In genomic region chr10:60944159-60944909, GRCh38 we compare ENCODE assay signal across 1 cellular context.
TF ChIP-seq lines count a peak whose summit lies in the region.

A gene with protein sequence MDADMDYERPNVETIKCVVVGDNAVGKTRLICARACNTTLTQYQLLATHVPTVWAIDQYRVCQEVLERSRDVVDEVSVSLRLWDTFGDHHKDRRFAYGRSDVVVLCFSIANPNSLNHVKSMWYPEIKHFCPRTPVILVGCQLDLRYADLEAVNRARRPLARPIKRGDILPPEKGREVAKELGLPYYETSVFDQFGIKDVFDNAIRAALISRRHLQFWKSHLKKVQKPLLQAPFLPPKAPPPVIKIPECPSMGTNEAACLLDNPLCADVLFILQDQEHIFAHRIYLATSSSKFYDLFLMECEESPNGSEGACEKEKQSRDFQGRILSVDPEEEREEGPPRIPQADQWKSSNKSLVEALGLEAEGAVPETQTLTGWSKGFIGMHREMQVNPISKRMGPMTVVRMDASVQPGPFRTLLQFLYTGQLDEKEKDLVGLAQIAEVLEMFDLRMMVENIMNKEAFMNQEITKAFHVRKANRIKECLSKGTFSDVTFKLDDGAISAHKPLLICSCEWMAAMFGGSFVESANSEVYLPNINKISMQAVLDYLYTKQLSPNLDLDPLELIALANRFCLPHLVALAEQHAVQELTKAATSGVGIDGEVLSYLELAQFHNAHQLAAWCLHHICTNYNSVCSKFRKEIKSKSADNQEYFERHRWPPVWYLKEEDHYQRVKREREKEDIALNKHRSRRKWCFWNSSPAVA (minus strand): TSS chr10:60944185. CDS start chr10:60911542, 32,643 bp downstream.

TF ChIP-seq in HepG2, 621 proteins besides CTCF, POLR2A, EP300 and RAD21 (continued from another document and continues in another):
- no peak for TF ChIP-seq HOXA7 (CRISPR knock-in tag; IDR thresholded peaks at IDR 0.05)
- TF ChIP-seq ZNF605 (CRISPR knock-in tag; IDR thresholded peaks at IDR 0.05): no peak
- TF ChIP-seq, protein P1, sequence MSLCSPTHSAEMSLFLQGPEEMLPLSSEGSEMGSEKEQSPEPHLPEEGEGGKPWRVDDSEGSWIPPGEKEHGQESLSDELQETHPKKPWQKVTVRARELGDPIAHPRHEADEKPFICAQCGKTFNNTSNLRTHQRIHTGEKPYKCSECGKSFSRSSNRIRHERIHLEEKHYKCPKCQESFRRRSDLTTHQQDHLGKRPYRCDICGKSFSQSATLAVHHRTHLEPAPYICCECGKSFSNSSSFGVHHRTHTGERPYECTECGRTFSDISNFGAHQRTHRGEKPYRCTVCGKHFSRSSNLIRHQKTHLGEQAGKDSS (CRISPR knock-in tag; IDR thresholded peaks at IDR 0.05; ENCODE audit: borderline replicate concordance, low read depth): no peak
- TF ChIP-seq KDM2A (CRISPR knock-in tag; IDR thresholded peaks at IDR 0.05; ENCODE audit: borderline replicate concordance, low read depth): peak; percentile 38; the same call in 1 of the 2 replicates
- TF ChIP-seq ZNF574 (CRISPR knock-in tag; IDR thresholded peaks at IDR 0.05): no peak; the same call in 1 of the 2 replicates
- TF ChIP-seq ZNF30 (CRISPR knock-in tag; IDR thresholded peaks at IDR 0.05): no peak
- peak; percentile 42; the same call in 1 of the 2 replicates for TF ChIP-seq ZNF776 (CRISPR knock-in tag; IDR thresholded peaks at IDR 0.05)
- no peak for TF ChIP-seq NCOA5 (CRISPR knock-in tag; IDR thresholded peaks at IDR 0.05)
- no peak for TF ChIP-seq ZBTB39 (CRISPR knock-in tag; IDR thresholded peaks at IDR 0.05)
- peak; percentile 79 for TF ChIP-seq RBFOX2 (IDR thresholded peaks at IDR 0.05; ENCODE audit: low read depth, low read length)
- no peak for TF ChIP-seq ZHX1 (CRISPR knock-in tag; IDR thresholded peaks at IDR 0.05; ENCODE audit: low read depth)
- no peak; the same call in 1 of the 2 replicates for TF ChIP-seq KMT2B (CRISPR knock-in tag; IDR thresholded peaks at IDR 0.05)
- TF ChIP-seq, protein P2, sequence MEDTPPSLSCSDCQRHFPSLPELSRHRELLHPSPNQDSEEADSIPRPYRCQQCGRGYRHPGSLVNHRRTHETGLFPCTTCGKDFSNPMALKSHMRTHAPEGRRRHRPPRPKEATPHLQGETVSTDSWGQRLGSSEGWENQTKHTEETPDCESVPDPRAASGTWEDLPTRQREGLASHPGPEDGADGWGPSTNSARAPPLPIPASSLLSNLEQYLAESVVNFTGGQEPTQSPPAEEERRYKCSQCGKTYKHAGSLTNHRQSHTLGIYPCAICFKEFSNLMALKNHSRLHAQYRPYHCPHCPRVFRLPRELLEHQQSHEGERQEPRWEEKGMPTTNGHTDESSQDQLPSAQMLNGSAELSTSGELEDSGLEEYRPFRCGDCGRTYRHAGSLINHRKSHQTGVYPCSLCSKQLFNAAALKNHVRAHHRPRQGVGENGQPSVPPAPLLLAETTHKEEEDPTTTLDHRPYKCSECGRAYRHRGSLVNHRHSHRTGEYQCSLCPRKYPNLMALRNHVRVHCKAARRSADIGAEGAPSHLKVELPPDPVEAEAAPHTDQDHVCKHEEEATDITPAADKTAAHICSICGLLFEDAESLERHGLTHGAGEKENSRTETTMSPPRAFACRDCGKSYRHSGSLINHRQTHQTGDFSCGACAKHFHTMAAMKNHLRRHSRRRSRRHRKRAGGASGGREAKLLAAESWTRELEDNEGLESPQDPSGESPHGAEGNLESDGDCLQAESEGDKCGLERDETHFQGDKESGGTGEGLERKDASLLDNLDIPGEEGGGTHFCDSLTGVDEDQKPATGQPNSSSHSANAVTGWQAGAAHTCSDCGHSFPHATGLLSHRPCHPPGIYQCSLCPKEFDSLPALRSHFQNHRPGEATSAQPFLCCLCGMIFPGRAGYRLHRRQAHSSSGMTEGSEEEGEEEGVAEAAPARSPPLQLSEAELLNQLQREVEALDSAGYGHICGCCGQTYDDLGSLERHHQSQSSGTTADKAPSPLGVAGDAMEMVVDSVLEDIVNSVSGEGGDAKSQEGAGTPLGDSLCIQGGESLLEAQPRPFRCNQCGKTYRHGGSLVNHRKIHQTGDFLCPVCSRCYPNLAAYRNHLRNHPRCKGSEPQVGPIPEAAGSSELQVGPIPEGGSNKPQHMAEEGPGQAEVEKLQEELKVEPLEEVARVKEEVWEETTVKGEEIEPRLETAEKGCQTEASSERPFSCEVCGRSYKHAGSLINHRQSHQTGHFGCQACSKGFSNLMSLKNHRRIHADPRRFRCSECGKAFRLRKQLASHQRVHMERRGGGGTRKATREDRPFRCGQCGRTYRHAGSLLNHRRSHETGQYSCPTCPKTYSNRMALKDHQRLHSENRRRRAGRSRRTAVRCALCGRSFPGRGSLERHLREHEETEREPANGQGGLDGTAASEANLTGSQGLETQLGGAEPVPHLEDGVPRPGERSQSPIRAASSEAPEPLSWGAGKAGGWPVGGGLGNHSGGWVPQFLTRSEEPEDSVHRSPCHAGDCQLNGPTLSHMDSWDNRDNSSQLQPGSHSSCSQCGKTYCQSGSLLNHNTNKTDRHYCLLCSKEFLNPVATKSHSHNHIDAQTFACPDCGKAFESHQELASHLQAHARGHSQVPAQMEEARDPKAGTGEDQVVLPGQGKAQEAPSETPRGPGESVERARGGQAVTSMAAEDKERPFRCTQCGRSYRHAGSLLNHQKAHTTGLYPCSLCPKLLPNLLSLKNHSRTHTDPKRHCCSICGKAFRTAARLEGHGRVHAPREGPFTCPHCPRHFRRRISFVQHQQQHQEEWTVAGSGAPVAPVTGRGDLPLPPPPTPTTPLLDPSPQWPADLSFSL (CRISPR knock-in tag; IDR thresholded peaks at IDR 0.05): no peak
- no peak for TF ChIP-seq ZNF282 (IDR thresholded peaks at IDR 0.05; ENCODE audit: partially characterized antibody)
- TF ChIP-seq HNRNPK (IDR thresholded peaks at IDR 0.05; ENCODE audit: low read depth, low read length, poor library complexity, severe bottlenecking): peak; percentile 53
- no peak for TF ChIP-seq PHB2 (IDR thresholded peaks at IDR 0.05; ENCODE audit: partially characterized antibody)
- 0 out of 2 replicates have a peak, but pooled peaks have one; percentile 31 for TF ChIP-seq TAF1 (CRISPR knock-in tag; IDR thresholded peaks at IDR 0.05)
- no peak for TF ChIP-seq RAD51 (IDR thresholded peaks at IDR 0.05; ENCODE audit: borderline replicate concordance)
- TF ChIP-seq ZFY (CRISPR knock-in tag; IDR thresholded peaks at IDR 0.05): peak; percentile 69
- TF ChIP-seq YEATS4 (CRISPR knock-in tag; IDR thresholded peaks at IDR 0.05; ENCODE audit: borderline replicate concordance): peak; percentile 42; the same call in 1 of the 2 replicates
- peak; percentile 10; the same call in 1 of the 2 replicates for TF ChIP-seq GABPB1 (CRISPR knock-in tag; IDR thresholded peaks at IDR 0.05)
- TF ChIP-seq, protein P3, sequence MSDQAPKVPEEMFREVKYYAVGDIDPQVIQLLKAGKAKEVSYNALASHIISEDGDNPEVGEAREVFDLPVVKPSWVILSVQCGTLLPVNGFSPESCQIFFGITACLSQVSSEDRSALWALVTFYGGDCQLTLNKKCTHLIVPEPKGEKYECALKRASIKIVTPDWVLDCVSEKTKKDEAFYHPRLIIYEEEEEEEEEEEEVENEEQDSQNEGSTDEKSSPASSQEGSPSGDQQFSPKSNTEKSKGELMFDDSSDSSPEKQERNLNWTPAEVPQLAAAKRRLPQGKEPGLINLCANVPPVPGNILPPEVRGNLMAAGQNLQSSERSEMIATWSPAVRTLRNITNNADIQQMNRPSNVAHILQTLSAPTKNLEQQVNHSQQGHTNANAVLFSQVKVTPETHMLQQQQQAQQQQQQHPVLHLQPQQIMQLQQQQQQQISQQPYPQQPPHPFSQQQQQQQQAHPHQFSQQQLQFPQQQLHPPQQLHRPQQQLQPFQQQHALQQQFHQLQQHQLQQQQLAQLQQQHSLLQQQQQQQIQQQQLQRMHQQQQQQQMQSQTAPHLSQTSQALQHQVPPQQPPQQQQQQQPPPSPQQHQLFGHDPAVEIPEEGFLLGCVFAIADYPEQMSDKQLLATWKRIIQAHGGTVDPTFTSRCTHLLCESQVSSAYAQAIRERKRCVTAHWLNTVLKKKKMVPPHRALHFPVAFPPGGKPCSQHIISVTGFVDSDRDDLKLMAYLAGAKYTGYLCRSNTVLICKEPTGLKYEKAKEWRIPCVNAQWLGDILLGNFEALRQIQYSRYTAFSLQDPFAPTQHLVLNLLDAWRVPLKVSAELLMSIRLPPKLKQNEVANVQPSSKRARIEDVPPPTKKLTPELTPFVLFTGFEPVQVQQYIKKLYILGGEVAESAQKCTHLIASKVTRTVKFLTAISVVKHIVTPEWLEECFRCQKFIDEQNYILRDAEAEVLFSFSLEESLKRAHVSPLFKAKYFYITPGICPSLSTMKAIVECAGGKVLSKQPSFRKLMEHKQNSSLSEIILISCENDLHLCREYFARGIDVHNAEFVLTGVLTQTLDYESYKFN (CRISPR knock-in tag; conservative IDR thresholded peaks at IDR 0.05): no peak
- no peak for TF ChIP-seq SP140L (CRISPR knock-in tag; IDR thresholded peaks at IDR 0.05; ENCODE audit: borderline replicate concordance)
- TF ChIP-seq, protein P4, sequence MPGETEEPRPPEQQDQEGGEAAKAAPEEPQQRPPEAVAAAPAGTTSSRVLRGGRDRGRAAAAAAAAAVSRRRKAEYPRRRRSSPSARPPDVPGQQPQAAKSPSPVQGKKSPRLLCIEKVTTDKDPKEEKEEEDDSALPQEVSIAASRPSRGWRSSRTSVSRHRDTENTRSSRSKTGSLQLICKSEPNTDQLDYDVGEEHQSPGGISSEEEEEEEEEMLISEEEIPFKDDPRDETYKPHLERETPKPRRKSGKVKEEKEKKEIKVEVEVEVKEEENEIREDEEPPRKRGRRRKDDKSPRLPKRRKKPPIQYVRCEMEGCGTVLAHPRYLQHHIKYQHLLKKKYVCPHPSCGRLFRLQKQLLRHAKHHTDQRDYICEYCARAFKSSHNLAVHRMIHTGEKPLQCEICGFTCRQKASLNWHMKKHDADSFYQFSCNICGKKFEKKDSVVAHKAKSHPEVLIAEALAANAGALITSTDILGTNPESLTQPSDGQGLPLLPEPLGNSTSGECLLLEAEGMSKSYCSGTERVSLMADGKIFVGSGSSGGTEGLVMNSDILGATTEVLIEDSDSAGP (CRISPR knock-in tag; IDR thresholded peaks at IDR 0.05; ENCODE audit: borderline replicate concordance): 0 out of 2 replicates have a peak, but pooled peaks have one; percentile 52
- TF ChIP-seq ZNF709 (CRISPR knock-in tag; IDR thresholded peaks at IDR 0.05): no peak
- no peak for TF ChIP-seq ZNF652 (CRISPR knock-in tag; IDR thresholded peaks at IDR 0.05; ENCODE audit: borderline replicate concordance, low read depth)
- no peak for TF ChIP-seq NR1H2 (CRISPR knock-in tag; IDR thresholded peaks at IDR 0.05; ENCODE audit: borderline replicate concordance, low read depth)
- TF ChIP-seq ZFX (CRISPR knock-in tag; IDR thresholded peaks at IDR 0.05; ENCODE audit: low read depth): peak; percentile 44
- no peak; the same call in 1 of the 2 replicates for TF ChIP-seq SIN3A (IDR thresholded peaks at IDR 0.05; ENCODE audit: borderline replicate concordance, low read depth, low read length)
